ENCODE assay signal across 14 cellular contexts in the genomic region with DNA sequence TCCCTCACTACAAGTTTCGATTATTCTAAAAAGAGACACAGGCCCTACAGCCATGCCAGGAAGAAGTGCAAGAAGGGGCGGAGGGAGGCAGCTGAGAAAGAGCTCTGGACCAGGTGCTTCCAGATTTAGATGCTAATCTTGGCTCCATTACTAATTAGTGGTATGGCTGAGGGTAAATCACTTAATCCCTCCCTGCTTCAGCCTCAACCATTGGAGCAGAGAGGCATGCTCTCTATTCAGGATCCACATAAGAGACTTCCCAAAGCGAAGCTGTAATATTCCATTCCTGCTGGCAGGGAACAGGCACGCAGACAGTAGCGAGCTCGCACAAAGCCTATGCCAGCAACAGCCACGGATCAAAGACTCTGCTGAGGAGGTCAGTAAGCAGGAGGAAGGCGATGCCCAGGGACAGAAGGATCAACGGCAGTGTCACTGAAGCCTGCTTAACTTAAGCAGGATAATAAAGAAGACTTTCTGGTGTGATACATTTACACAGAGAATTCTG. TPM values are rescaled to one million over a fixed set of nuclear protein-coding genes. Genes with fewer than 3 reads are reported as not detected.
A peak's percentile ranks its signal among the peaks of the same experiment; 100 is the strongest.
DNase-seq lines count a peak whose midpoint lies in the region; ATAC-seq, FAIRE-seq and TF ChIP-seq lines count a peak whose summit lies in the region.
"Had no signal": no experiment of that assay in that cellular context is flagged by ENCODE, and none has a peak within 500 bp of the region (broad histone marks: within the 10 kb centered on the region; RNA-seq: fewer than 3 reads in every experiment).

No MANE protein-coding gene starts in this region.

- peak overlapping the region; percentile 87 for H3K4me2 ChIP-seq in HepG2 (ENCODE audit: low read depth, low read length)

- no peak for ATAC-seq in HepG2
- ATAC-seq: K562 had no signal

- H3K27ac ChIP-seq in HepG2 (ENCODE audit: extremely low read length, insufficient read depth, low read length) = peak overlapping the region; percentile 99
- no peak overlapping the region for H3K27ac ChIP-seq in sigmoid colon

- H3K9me3 ChIP-seq in HepG2 (ENCODE audit: low read length) (peaks cover 8% of the 10 kb centered on the region), sigmoid colon (no peaks in the 10 kb centered on the region)

- TF ChIP-seq EP300 in HepG2 (IDR thresholded peaks at IDR 0.05; ENCODE audit: low read depth in 2 of 2, low read length in 2 of 2) (no peak), HepG2 (CRISPR knock-in tag; IDR thresholded peaks at IDR 0.05; ENCODE audit: borderline replicate concordance) (no peak), sigmoid colon (IDR thresholded peaks at IDR 0.05) (no peak)

- CTCF ChIA-PET in HepG2 (lab: Yijun Ruan, JAX; ENCODE audit: low intra/inter-chr PET ratio, low total read pairs) = interaction anchor here (2.2 kb wide), 1 partner anchor 19 kb away, joined by 6 read pairs; no protein-coding TSS in a partner anchor

- TF ChIP-seq RAD21 in HepG2 (CRISPR knock-in tag; IDR thresholded peaks at IDR 0.05) = no peak

- H3K4me3 ChIP-seq in HepG2 (replicated peaks in 1 of 3; ENCODE audit: insufficient read depth in 1 of 3, low read depth in 2 of 3, low read length in 3 of 3) (peak overlapping the region in 1 of 3 experiments; percentile 29; a peak in 1 of 6 replicates), sigmoid colon (no peak overlapping the region)
- H3K4me3 ChIP-seq: K562 had no signal

- WGBS in HepG2 (ENCODE audit: low lambda C conversion rate) = 66% methylated on average over 6 of the region's 9 CpGs
- WGBS in sigmoid colon, 2 donors = 80 to 91% methylated on average over 9 of the region's 9 CpGs

- TF ChIP-seq POLR2A in HepG2 (IDR thresholded peaks at IDR 0.05; ENCODE audit: insufficient read depth in 1 of 2, low read depth in 2 of 2, low read length in 2 of 2) (0 out of 4 replicates have a peak, but pooled peaks of 1 of the 2 experiments have one; percentile 28), sigmoid colon (IDR thresholded peaks at IDR 0.05) (no peak)

- H3K4me1 ChIP-seq in HepG2 (ENCODE audit: insufficient read depth, low read length) (peaks cover 85% of the 10 kb centered on the region), sigmoid colon (peaks cover 0 to 15% (median 3%) of the 10 kb centered on the region in 4 donors)

- TF ChIP-seq CTCF in HepG2 (CRISPR knock-in tag; IDR thresholded peaks at IDR 0.05) (no peak), sigmoid colon (IDR thresholded peaks at IDR 0.05) (no peak)

- BruUV-seq in HepG2 (replicated peaks; lab: Mats Ljungman, UMichigan) = no TSS peak

- no peak overlapping the region for H2AFZ ChIP-seq in HepG2 (ENCODE audit: low read length)

- no peaks in the 10 kb centered on the region for H3K27me3 ChIP-seq in HepG2 (ENCODE audit: control insufficient read depth in 1 of 2, insufficient read depth in 2 of 2, low read length in 2 of 2)
- no peaks in the 10 kb centered on the region for H3K27me3 ChIP-seq in sigmoid colon

- in situ Hi-C loops in ACHN (cut with HindIII; ENCODE audit: low pct_ligation_motif_present, low pct_unique_long_range_greater_than_20kb, low sequenced_read_pairs) = no loop called here
- in situ Hi-C loops in HepG2 (cut with HindIII; ENCODE audit: extremely low pct_ligation_motif_present, low pct_unique_long_range_greater_than_20kb) = no loop called here

- no peaks in the 10 kb centered on the region for H4K20me1 ChIP-seq in HepG2 (ENCODE audit: insufficient read depth, low read length)

- intact Hi-C loops in HepG2 (cut with micrococcal nuclease; ENCODE audit: unreplicated experiment) (no loop called here), sigmoid colon (cut with DNase I) (no loop called here)

- H3K79me2 ChIP-seq in HepG2 (ENCODE audit: insufficient read depth, low read length) = peaks cover 79% of the 10 kb centered on the region

- H3K36me3 ChIP-seq in HepG2 (replicated peaks in 1 of 2; ENCODE audit: control insufficient read depth in 1 of 2, insufficient read depth in 2 of 2, low read length in 2 of 2) (no peaks in the 10 kb centered on the region), sigmoid colon (peaks cover 0 to 3% (median 0%) of the 10 kb centered on the region in 4 donors)

- no peak for FAIRE-seq in HepG2 (lab: Jason Lieb, UNC)
- FAIRE-seq: K562 had no signal

- POLR2A ChIA-PET in HepG2 (lab: Yijun Ruan, JAX) = interaction anchor here (1.2 to 5.9 kb wide), 2 partner anchors 14 to 18 kb away, joined by 3 to 59 read pairs; no protein-coding TSS in a partner anchor

- DNase-seq in ACHN (peak; percentile 24), NCI-H2107 treated with DMSO at 0.1 percent for 48 hours (lab: John Stamatoyannopoulos, UW; ENCODE audit: unreplicated experiment) (peak; percentile 84), cerebellar cortex (ENCODE audit: low spot score) (peak; percentile 41), HepG2 (ENCODE audit: low spot score) (no peak), sigmoid colon (no peak), OCI-M2 (lab: John Stamatoyannopoulos, UW; ENCODE audit: unreplicated experiment) (no peak), HPDE6-E6E7 (ENCODE audit: extremely low spot score) (no peak)
- DNase-seq in NK-92 treated with Interleukin-12 subunit alpha and Interleukin-12 subunit beta, amount 100 ng/mL, for 24 hours (lab: John Stamatoyannopoulos, UW) = no peak
- DNase-seq: DND-41; effector memory CD4-positive, alpha-beta T cell; glutamatergic neuron; NCI-H2227 treated with DMSO at 0.1 percent for 48 hours; SIG-M5 had no signal

- peak overlapping the region; percentile 74 for H3K9ac ChIP-seq in HepG2 (ENCODE audit: insufficient read depth, low read depth, low read length)

TF ChIP-seq in HepG2, 621 proteins besides CTCF, POLR2A, EP300 and RAD21 (continues in another document):
- TF ChIP-seq BRD4 (CRISPR knock-in tag; IDR thresholded peaks at IDR 0.05) = 0 out of 2 replicates have a peak, but pooled peaks have one; percentile 54
- TF ChIP-seq RCOR2 (CRISPR knock-in tag; IDR thresholded peaks at IDR 0.05) = no peak
- TF ChIP-seq, protein P1, sequence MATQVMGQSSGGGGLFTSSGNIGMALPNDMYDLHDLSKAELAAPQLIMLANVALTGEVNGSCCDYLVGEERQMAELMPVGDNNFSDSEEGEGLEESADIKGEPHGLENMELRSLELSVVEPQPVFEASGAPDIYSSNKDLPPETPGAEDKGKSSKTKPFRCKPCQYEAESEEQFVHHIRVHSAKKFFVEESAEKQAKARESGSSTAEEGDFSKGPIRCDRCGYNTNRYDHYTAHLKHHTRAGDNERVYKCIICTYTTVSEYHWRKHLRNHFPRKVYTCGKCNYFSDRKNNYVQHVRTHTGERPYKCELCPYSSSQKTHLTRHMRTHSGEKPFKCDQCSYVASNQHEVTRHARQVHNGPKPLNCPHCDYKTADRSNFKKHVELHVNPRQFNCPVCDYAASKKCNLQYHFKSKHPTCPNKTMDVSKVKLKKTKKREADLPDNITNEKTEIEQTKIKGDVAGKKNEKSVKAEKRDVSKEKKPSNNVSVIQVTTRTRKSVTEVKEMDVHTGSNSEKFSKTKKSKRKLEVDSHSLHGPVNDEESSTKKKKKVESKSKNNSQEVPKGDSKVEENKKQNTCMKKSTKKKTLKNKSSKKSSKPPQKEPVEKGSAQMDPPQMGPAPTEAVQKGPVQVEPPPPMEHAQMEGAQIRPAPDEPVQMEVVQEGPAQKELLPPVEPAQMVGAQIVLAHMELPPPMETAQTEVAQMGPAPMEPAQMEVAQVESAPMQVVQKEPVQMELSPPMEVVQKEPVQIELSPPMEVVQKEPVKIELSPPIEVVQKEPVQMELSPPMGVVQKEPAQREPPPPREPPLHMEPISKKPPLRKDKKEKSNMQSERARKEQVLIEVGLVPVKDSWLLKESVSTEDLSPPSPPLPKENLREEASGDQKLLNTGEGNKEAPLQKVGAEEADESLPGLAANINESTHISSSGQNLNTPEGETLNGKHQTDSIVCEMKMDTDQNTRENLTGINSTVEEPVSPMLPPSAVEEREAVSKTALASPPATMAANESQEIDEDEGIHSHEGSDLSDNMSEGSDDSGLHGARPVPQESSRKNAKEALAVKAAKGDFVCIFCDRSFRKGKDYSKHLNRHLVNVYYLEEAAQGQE (IDR thresholded peaks at IDR 0.05; ENCODE audit: borderline replicate concordance in 1 of 2, low read depth in 1 of 2, low read length in 2 of 2) = no peak
- TF ChIP-seq TBX2 (CRISPR knock-in tag; IDR thresholded peaks at IDR 0.05; ENCODE audit: borderline replicate concordance) = 0 out of 2 replicates have a peak, but pooled peaks have one; percentile 21
- 0 out of 2 replicates have a peak, but pooled peaks have one; percentile 43 for TF ChIP-seq ZNF274 (CRISPR knock-in tag; IDR thresholded peaks at IDR 0.05)

RNA-seq across cellular contexts. Expression of gene LIFR, which starts 24.2 kb away (rescaled TPM):
- total RNA-seq in HepG2 (2016; rRNA removed; fragmentation: Illumina TruSeq; extraction: Trizol) (20.1 and 25.2 TPM in 2 replicates), sigmoid colon (10 to 100 TPM; 43.0 to 79.6 (median 66.5) TPM)
- total RNA-seq in HepG2 (2016; cell fraction: cytosol; rRNA removed; fragmentation: Illumina TruSeq; extraction: Trizol; ENCODE audit: low read depth) = 58.4 and 67.4 TPM in 2 replicates
- total RNA-seq in HepG2 (2016; cell fraction: insoluble cytoplasmic fraction; rRNA removed; fragmentation: Illumina TruSeq; extraction: Trizol) = 20.0 and 23.0 TPM in 2 replicates
- total RNA-seq in HepG2 (2016; cell fraction: membrane; rRNA removed; fragmentation: Illumina TruSeq; extraction: Trizol) = 31.5 and 38.0 TPM in 2 replicates
- total RNA-seq in HepG2 (2016; cell fraction: nucleus; rRNA removed; fragmentation: Illumina TruSeq; extraction: Trizol) = 39.8 and 44.4 TPM in 2 replicates
- polyA plus RNA-seq in HepG2 (2011; rRNA removed) (5.0 and 6.3 TPM in 2 replicates), sigmoid colon (1 to 10 TPM in 2 of 3 donors, under 1 TPM in 1; 0.23 to 6.7 (median 1.2) TPM)
- polyA plus RNA-seq in HepG2 (2011; cell fraction: cytosol; rRNA removed) = 1.9 and 3.2 TPM in 2 replicates
- 6.5 and 8.0 TPM in 2 replicates for polyA plus RNA-seq in HepG2 (2011; cell fraction: nucleus; rRNA removed)
- 7.6 and 12.3 TPM in 2 replicates for polyA plus RNA-seq in HepG2 (2012)
- polyA plus RNA-seq in HepG2 (2016; cell fraction: cytosol; fragmentation: Illumina TruSeq; extraction: Trizol; ENCODE audit: low read depth) = 0.20 and 0.28 TPM in 2 replicates
- polyA plus RNA-seq in HepG2 (2016; cell fraction: insoluble cytoplasmic fraction; fragmentation: Illumina TruSeq; extraction: Trizol; ENCODE audit: low read depth) = 6.5 and 7.1 TPM in 2 replicates
- 1.1 TPM in 2 replicates for polyA plus RNA-seq in HepG2 (2016; cell fraction: membrane; fragmentation: Illumina TruSeq; extraction: Trizol; ENCODE audit: low read depth)
- polyA plus RNA-seq in HepG2 (2016; cell fraction: nucleus; fragmentation: Illumina TruSeq; extraction: Trizol; ENCODE audit: insufficient read depth, low read depth) = 19.2 and 20.0 TPM in 2 replicates
- polyA minus RNA-seq in HepG2 (2011; rRNA and poly(A)+ RNA removed; ENCODE audit: low replicate concordance) = 15.0 and 54.2 TPM in 2 replicates
- polyA minus RNA-seq in HepG2 (2011; cell fraction: cytosol; rRNA and poly(A)+ RNA removed) = 17.8 and 19.0 TPM in 2 replicates
- polyA minus RNA-seq in HepG2 (2011; cell fraction: nucleus; rRNA and poly(A)+ RNA removed) = 63.7 and 65.9 TPM in 2 replicates

Comparison
In these comparisons a context has a peak if more than half of its experiments do, and no peak if none do; other contexts are left out.
1. DNase-seq: peak in ACHN (single experiment), NCI-H2107 treated with DMSO at 0.1 percent for 48 hours (single experiment) and cerebellar cortex (single experiment); none in HepG2 (single experiment), sigmoid colon (single experiment), OCI-M2 (single experiment), NK-92 treated with Interleukin-12 subunit alpha and Interleukin-12 subunit beta, amount 100 ng/mL, for 24 hours (single experiment) and HPDE6-E6E7 (single experiment).